ENCODE assay signal across 23 cellular contexts in the genomic region with DNA sequence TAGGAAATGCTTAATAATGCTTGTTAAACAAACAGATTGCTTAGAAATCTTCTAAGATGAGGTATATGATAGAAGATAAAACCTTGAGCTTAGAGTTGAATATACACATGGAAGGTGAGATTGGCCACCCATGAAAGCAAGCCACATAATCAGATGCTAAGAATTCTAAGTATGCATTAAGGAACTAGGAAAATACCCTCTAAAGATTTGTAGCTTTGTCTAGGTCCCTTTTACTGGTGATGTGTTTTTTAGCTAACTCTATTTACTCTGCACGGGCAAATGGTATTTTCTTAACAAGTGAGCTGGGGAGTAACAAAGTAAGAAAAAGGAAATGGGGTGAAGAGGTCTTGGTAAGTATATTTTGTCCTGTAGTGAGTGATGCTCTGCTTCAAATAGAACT.
A peak's percentile ranks its signal among the peaks of the same experiment; 100 is the strongest.
DNase-seq lines count a peak whose midpoint lies in the region; ATAC-seq, FAIRE-seq and TF ChIP-seq lines count a peak whose summit lies in the region.
"Had no signal": no experiment of that assay in that cellular context is flagged by ENCODE, and none has a peak within 500 bp of the region (broad histone marks: within the 10 kb centered on the region; RNA-seq: fewer than 3 reads in every experiment).

No MANE protein-coding gene starts in this region.

- H3K23ac ChIP-seq in mesenchymal stem cell (ENCODE audit: low read length in 2 of 2) = no peak overlapping the region

- H3K18ac ChIP-seq in mesenchymal stem cell (ENCODE audit: low read depth in 1 of 2, low read length in 2 of 2) = no peak overlapping the region

- H3K4me3 ChIP-seq in heart left ventricle (no peak overlapping the region), right cardiac atrium (ENCODE audit: low read length) (no peak overlapping the region), astrocyte (ENCODE audit: insufficient read depth, low read depth, low read length) (no peak overlapping the region), mesenchymal stem cell (ENCODE audit: insufficient read depth in 1 of 2, low read depth in 1 of 2, low read length in 2 of 2) (no peak overlapping the region), gastrocnemius medialis (no peak overlapping the region), esophagus squamous epithelium (no peak overlapping the region)

- H3K27me3 Mint-ChIP-seq in astrocyte (ENCODE audit: low read depth, unreplicated experiment) = no peaks in the 10 kb centered on the region
- H3K27me3 Mint-ChIP-seq: CD8-positive, alpha-beta memory T cell had no signal

- peak overlapping the region; percentile 29 for H3K4me3 Mint-ChIP-seq in astrocyte (ENCODE audit: unreplicated experiment)
- H3K4me3 Mint-ChIP-seq: CD8-positive, alpha-beta memory T cell; HFFc6 had no signal

- peak in 2 of 4 donors; percentile 11 to 30 for ATAC-seq in heart left ventricle
- ATAC-seq in right cardiac atrium = no peak
- no peak for ATAC-seq in gastrocnemius medialis
- no peak for ATAC-seq in stimulated activated naive CD8-positive, alpha-beta T cell treated with anti-CD3 and anti-CD28 coated beads, Interleukin-15, Interleukin-2, amounts not matched to agents 100 U/mL and 50 U/mL, for 24 hours
- ATAC-seq: Panc1 had no signal

- H2BK12ac ChIP-seq in mesenchymal stem cell (ENCODE audit: low read length in 2 of 2) = no peak overlapping the region

- in situ Hi-C loops in gastrocnemius medialis (cut with MboI; ENCODE audit: low sequenced_read_pairs in 4 of 4) = loop anchor here in 3 of 4 donors (25.0 kb wide), 2 partner anchors 188 to 438 kb away; a partner anchor contains a TSS

- H2BK120ac ChIP-seq in mesenchymal stem cell (ENCODE audit: low read depth, low read length) = no peak overlapping the region

- H3K27ac ChIP-seq in heart left ventricle (peak overlapping the region; percentile 30 to 91 (median 82)), right cardiac atrium (ENCODE audit: low read length) (no peak overlapping the region), astrocyte (ENCODE audit: low read depth, low read length) (peak overlapping the region; percentile 33), mesenchymal stem cell (ENCODE audit: low read length, poor library complexity, severe bottlenecking) (peak overlapping the region; percentile 83), gastrocnemius medialis (peak overlapping the region; percentile 76 to 86 (median 81)), esophagus squamous epithelium (peak overlapping the region in 1 of 4 donors; percentile 46)
- H3K27ac ChIP-seq: C4-2B had no signal

- no peak overlapping the region for H4K91ac ChIP-seq in mesenchymal stem cell (ENCODE audit: low read length)

- intact Hi-C loops in heart left ventricle (cut with DNase I) = loop anchor here in 2 of 10 donors (5.0 to 10.0 kb wide), 2 partner anchors 33 to 315 kb away; a partner anchor contains a TSS
- intact Hi-C loops in right cardiac atrium (cut with DNase I) = no loop called here
- intact Hi-C loops in gastrocnemius medialis (cut with DNase I; ENCODE audit: low total_unique reads) = loop anchor here (10.0 kb wide), 2 partner anchors 315 to 435 kb away; a partner anchor contains a TSS
- intact Hi-C loops in esophagus squamous epithelium (cut with DNase I) = no loop called here

- H3K79me2 ChIP-seq in astrocyte (ENCODE audit: insufficient read depth, low read length) = no peaks in the 10 kb centered on the region

- H3K27ac Mint-ChIP-seq in astrocyte (ENCODE audit: unreplicated experiment) = peak overlapping the region; percentile 50
- H3K27ac Mint-ChIP-seq: CD8-positive, alpha-beta memory T cell; HFFc6 had no signal

- H3K9ac ChIP-seq in astrocyte (ENCODE audit: low read length) (no peak overlapping the region), mesenchymal stem cell (ENCODE audit: low read length) (no peak overlapping the region)

- H3K79me1 ChIP-seq in mesenchymal stem cell (replicated peaks; ENCODE audit: low read length, poor library complexity, severe bottlenecking) = no peaks in the 10 kb centered on the region

- H3K14ac ChIP-seq in mesenchymal stem cell (ENCODE audit: low read length in 2 of 2) = no peak overlapping the region

- no peaks in the 10 kb centered on the region for H4K20me1 ChIP-seq in astrocyte (ENCODE audit: insufficient read depth, low read length)

- TF ChIP-seq POLR2A in heart left ventricle (IDR thresholded peaks at IDR 0.05) (no peak), gastrocnemius medialis (IDR thresholded peaks at IDR 0.05) (no peak), esophagus squamous epithelium (IDR thresholded peaks at IDR 0.05) (no peak)

- H3K36me3 ChIP-seq in heart left ventricle = no peaks in the 10 kb centered on the region
- no peaks in the 10 kb centered on the region for H3K36me3 ChIP-seq in astrocyte (ENCODE audit: insufficient read depth, low read length)
- no peaks in the 10 kb centered on the region for H3K36me3 ChIP-seq in mesenchymal stem cell (ENCODE audit: control insufficient read depth in 1 of 2, insufficient read depth in 2 of 2, low read depth in 1 of 2, low read length in 2 of 2)
- H3K36me3 ChIP-seq in gastrocnemius medialis = no peaks in the 10 kb centered on the region
- H3K36me3 ChIP-seq in esophagus squamous epithelium = no peaks in the 10 kb centered on the region

- no peak for FAIRE-seq in astrocyte (lab: Jason Lieb, UNC)
- FAIRE-seq: G401.6, GM12892, HTR-8/SVneo had no signal

- H2AFZ ChIP-seq in astrocyte (ENCODE audit: low read depth, low read length) = no peak overlapping the region
- H2AFZ ChIP-seq in mesenchymal stem cell (ENCODE audit: low read depth, low read length) = no peak overlapping the region

- H4K8ac ChIP-seq in mesenchymal stem cell (ENCODE audit: low read length) = no peak overlapping the region

- H3K9me3 Mint-ChIP-seq in astrocyte (ENCODE audit: unreplicated experiment) = peaks cover 18% of the 10 kb centered on the region

- peaks cover 5% of the 10 kb centered on the region for H3K36me3 Mint-ChIP-seq in astrocyte (ENCODE audit: low read depth, unreplicated experiment)

- H3K27me3 ChIP-seq in heart left ventricle (no peaks in the 10 kb centered on the region), right cardiac atrium (ENCODE audit: control insufficient read depth, insufficient read depth) (no peaks in the 10 kb centered on the region), astrocyte (ENCODE audit: insufficient read depth, low read length) (no peaks in the 10 kb centered on the region), mesenchymal stem cell (ENCODE audit: control insufficient read depth in 1 of 2, insufficient read depth in 1 of 2, low read length in 2 of 2) (no peaks in the 10 kb centered on the region), gastrocnemius medialis (no peaks in the 10 kb centered on the region), esophagus squamous epithelium (no peaks in the 10 kb centered on the region)

- H3K9me3 ChIP-seq in heart left ventricle (peaks cover 0 to 44% (median 14%) of the 10 kb centered on the region in 12 donors), right cardiac atrium (ENCODE audit: control insufficient read depth, low read length) (no peaks in the 10 kb centered on the region), astrocyte (ENCODE audit: insufficient read depth, low read depth, low read length) (no peaks in the 10 kb centered on the region), mesenchymal stem cell (ENCODE audit: control insufficient read depth, low read length) (peaks cover 30% of the 10 kb centered on the region), gastrocnemius medialis (peaks cover 0 to 5% (median 0%) of the 10 kb centered on the region in 3 donors), esophagus squamous epithelium (peaks cover 0 to 27% (median 0%) of the 10 kb centered on the region in 3 donors)

- DNase-seq in heart left ventricle (no peak), right cardiac atrium (no peak), astrocyte (ENCODE audit: low read depth) (no peak), mesenchymal stem cell (no peak), gastrocnemius medialis (no peak), T-helper 9 cell (no peak), esophagus squamous epithelium (lab: John Stamatoyannopoulos, UW) (no peak)
- no peak for DNase-seq in stimulated activated naive CD8-positive, alpha-beta T cell treated with anti-CD3 and anti-CD28 coated beads, Interleukin-15, Interleukin-2, amounts not matched to agents 100 U/mL and 50 U/mL, for 24 hours
- DNase-seq: 8988T; CD8-positive, alpha-beta memory T cell; H7; HFFc6; KG1; NCI-H1092 treated with DMSO at 0.1 percent for 48 hours; NCI-H1436 treated with DMSO at 0.1 percent for 48 hours; NCI-H1930; NCI-H524 treated with DMSO at 0.1 percent for 48 hours; NCI-H82 had no signal

- H3K4me2 ChIP-seq in astrocyte (ENCODE audit: low read length) (peak overlapping the region; percentile 57), mesenchymal stem cell (ENCODE audit: low read length, poor library complexity, severe bottlenecking) (no peak overlapping the region)

- TF ChIP-seq CTCF in heart left ventricle (IDR thresholded peaks at IDR 0.05) (no peak), astrocyte (IDR thresholded peaks at IDR 0.05; ENCODE audit: insufficient read depth, low read depth, low read length) (no peak), gastrocnemius medialis (IDR thresholded peaks at IDR 0.05 in 4 of 5, conservative IDR thresholded peaks at IDR 0.05 in 1 of 5) (no peak), esophagus squamous epithelium (IDR thresholded peaks at IDR 0.05) (no peak)

- H3K4ac ChIP-seq in mesenchymal stem cell (ENCODE audit: low read depth in 1 of 2, low read length in 2 of 2) = no peak overlapping the region

- no peak overlapping the region for H2BK5ac ChIP-seq in mesenchymal stem cell (ENCODE audit: low read depth, low read length, poor library complexity, severe bottlenecking)

- no peak overlapping the region for H2AK5ac ChIP-seq in mesenchymal stem cell (ENCODE audit: low read length, severe bottlenecking)

- H3K4me1 Mint-ChIP-seq in astrocyte (ENCODE audit: low read depth, unreplicated experiment) = peaks cover 33% of the 10 kb centered on the region
- H3K4me1 Mint-ChIP-seq: CD8-positive, alpha-beta memory T cell had no signal

- H3K4me1 ChIP-seq in heart left ventricle = peaks cover 6 to 61% (median 34%) of the 10 kb centered on the region in 12 donors
- H3K4me1 ChIP-seq in right cardiac atrium (ENCODE audit: control insufficient read depth, insufficient read depth, low read length) = peaks cover 2% of the 10 kb centered on the region
- H3K4me1 ChIP-seq in astrocyte (ENCODE audit: insufficient read depth, low read length) = peaks cover 16% of the 10 kb centered on the region
- peaks cover 2% of the 10 kb centered on the region for H3K4me1 ChIP-seq in mesenchymal stem cell (ENCODE audit: control insufficient read depth, insufficient read depth, low read depth, low read length)
- H3K4me1 ChIP-seq in gastrocnemius medialis = peaks cover 47 to 61% of the 10 kb centered on the region in 2 donors
- peaks cover 0 to 21% (median under 1%) of the 10 kb centered on the region in 3 donors for H3K4me1 ChIP-seq in esophagus squamous epithelium

- no peak overlapping the region for H2BK15ac ChIP-seq in mesenchymal stem cell (ENCODE audit: low read depth, poor library complexity, severe bottlenecking)

- 23 to 41% (median 31%) methylated on average over 1 of the region's 1 CpG for WGBS in heart left ventricle, 4 donors
- WGBS in right cardiac atrium = 42% methylated on average over 1 of the region's 1 CpG
- 36% methylated on average over 1 of the region's 1 CpG for WGBS in mesenchymal stem cell
- 62 to 67% methylated on average over 1 of the region's 1 CpG for WGBS in esophagus squamous epithelium, 2 donors
